In the genomic region with DNA sequence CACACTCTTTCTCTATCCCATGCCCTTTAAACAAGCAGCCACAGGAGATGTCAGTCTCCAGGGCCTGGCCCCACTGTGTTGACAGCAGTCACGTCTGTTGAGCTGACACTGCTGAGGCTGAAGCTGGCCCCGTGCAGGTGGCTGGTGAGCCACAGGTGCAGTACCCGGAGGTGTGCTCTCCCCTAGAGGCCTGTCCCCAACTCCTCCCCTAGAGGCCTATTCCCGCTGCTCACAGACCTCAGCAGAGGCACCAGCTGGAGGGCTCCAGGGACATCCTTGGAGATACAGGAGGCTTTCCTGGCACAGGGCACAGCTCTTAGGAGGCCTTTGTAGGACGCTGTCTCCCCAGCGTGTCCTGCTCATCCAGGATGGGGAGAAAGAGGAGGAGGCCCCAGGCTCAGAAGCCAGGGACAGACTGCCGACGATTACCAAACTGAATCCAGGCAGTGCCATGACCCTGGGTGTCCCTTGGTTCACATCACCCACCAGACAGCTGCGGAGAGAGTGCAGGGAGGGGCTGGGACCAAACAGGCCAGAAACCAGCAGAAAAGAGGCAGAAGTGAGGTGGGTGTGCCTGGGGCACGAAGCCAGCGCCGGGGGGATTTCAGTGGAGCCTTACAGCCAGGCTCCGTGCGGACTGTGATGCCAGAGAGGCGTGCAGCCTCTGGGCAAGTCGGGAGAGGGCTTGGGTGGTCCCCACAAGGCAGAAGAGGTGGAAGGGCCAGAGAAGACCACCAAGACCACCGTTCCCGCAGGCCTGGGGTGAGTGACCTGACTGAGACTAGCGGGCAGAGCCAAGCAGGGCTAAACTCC, we compare ENCODE assay signal across 14 cellular contexts. TPM values are rescaled to one million over a fixed set of nuclear protein-coding genes. Genes with fewer than 3 reads are reported as not detected.
DNase-seq lines count a peak whose midpoint lies in the region; ATAC-seq, FAIRE-seq and TF ChIP-seq lines count a peak whose summit lies in the region.
"Had no signal": no experiment of that assay in that cellular context is flagged by ENCODE, and none has a peak within 500 bp of the region (broad histone marks: within the 10 kb centered on the region; RNA-seq: fewer than 3 reads in every experiment).

No MANE protein-coding gene starts in this region.

- no peaks in the 10 kb centered on the region for H3K79me2 ChIP-seq in SU-DHL-6 (ENCODE audit: insufficient read depth, low read length)

- no peaks in the 10 kb centered on the region for H3K27me3 Mint-ChIP-seq in T-helper 17 cell
- H3K27me3 Mint-ChIP-seq: IgD-negative memory B cell had no signal

- TF ChIP-seq CTCF in SU-DHL-6 (IDR thresholded peaks at IDR 0.05; ENCODE audit: insufficient read depth, low read length, poor library complexity, severe bottlenecking) (no peak), kidney (IDR thresholded peaks at IDR 0.05; ENCODE audit: borderline replicate concordance, extremely low read depth, insufficient read depth) (no peak), tibial artery (IDR thresholded peaks at IDR 0.05) (no peak)

- H3K4me1 ChIP-seq in kidney (ENCODE audit: control insufficient read depth in 1 of 2, insufficient read depth in 1 of 2, low read depth in 1 of 2, low read length in 2 of 2) (peaks cover 10 to 20% of the 10 kb centered on the region in 2 donors), tibial artery (peaks cover 6 to 56% (median 49%) of the 10 kb centered on the region in 4 donors)

- no peak for ATAC-seq in GM21526 (IDR thresholded peaks at IDR 0.05; ENCODE audit: low FRiP score, unreplicated experiment)
- ATAC-seq in T-helper 17 cell, result no peak

- no peak overlapping the region for H3K4me3 Mint-ChIP-seq in T-helper 17 cell

- peaks cover 6% of the 10 kb centered on the region for H3K4me1 Mint-ChIP-seq in T-helper 17 cell

- H3K27ac ChIP-seq in SU-DHL-6 (ENCODE audit: low read depth, low read length) (peak overlapping the region; percentile 37), kidney (ENCODE audit: low read depth in 2 of 2, low read length in 2 of 2) (peak overlapping the region in 1 of 2 donors; percentile 10), tibial artery (peak overlapping the region; percentile 89 to 93)
- H3K27ac ChIP-seq: ovary had no signal

- H3K9me3 ChIP-seq in SU-DHL-6 (ENCODE audit: insufficient read depth, low read length), result no peaks in the 10 kb centered on the region
- H3K9me3 ChIP-seq in kidney (ENCODE audit: control insufficient read depth in 1 of 2, low read length in 2 of 2), result no peaks in the 10 kb centered on the region
- no peaks in the 10 kb centered on the region for H3K9me3 ChIP-seq in tibial artery
- no peaks in the 10 kb centered on the region for H3K9me3 ChIP-seq in T-helper 17 cell (ENCODE audit: control insufficient read depth, low read length, poor library complexity, severe bottlenecking)
- H3K9me3 ChIP-seq: ovary, stomach had no signal

- no peaks in the 10 kb centered on the region for H3F3A ChIP-seq in SU-DHL-6 (ENCODE audit: insufficient read depth)

- H3K9ac ChIP-seq in SU-DHL-6 (ENCODE audit: low read length) (no peak overlapping the region), kidney (ENCODE audit: low read length in 2 of 2) (no peak overlapping the region)

- no peaks in the 10 kb centered on the region for H3K36me3 ChIP-seq in SU-DHL-6 (ENCODE audit: low read length)
- peaks cover 0 to 5% of the 10 kb centered on the region in 2 donors for H3K36me3 ChIP-seq in kidney (ENCODE audit: control insufficient read depth in 1 of 2, insufficient read depth in 2 of 2, low read length in 2 of 2)
- H3K36me3 ChIP-seq in tibial artery, result peaks cover 0 to 16% (median 0%) of the 10 kb centered on the region in 3 donors
- H3K36me3 ChIP-seq: ovary had no signal

- no peaks in the 10 kb centered on the region for H4K20me1 ChIP-seq in SU-DHL-6 (ENCODE audit: low read depth, low read length)

- H3K27ac Mint-ChIP-seq in T-helper 17 cell, result no peak overlapping the region

- no peak overlapping the region for H3K4me3 ChIP-seq in SU-DHL-6 (ENCODE audit: insufficient read depth, low read length, poor library complexity, severe bottlenecking)
- no peak overlapping the region for H3K4me3 ChIP-seq in kidney (ENCODE audit: low read length in 2 of 2)
- peak overlapping the region; percentile 34 to 35 for H3K4me3 ChIP-seq in tibial artery
- H3K4me3 ChIP-seq: stomach had no signal

- H3K27me3 ChIP-seq in SU-DHL-6 (ENCODE audit: low read length) (no peaks in the 10 kb centered on the region), tibial artery (no peaks in the 10 kb centered on the region)
- H3K27me3 ChIP-seq: ovary, stomach had no signal

- H3K9me2 ChIP-seq in SU-DHL-6 (replicated peaks; ENCODE audit: insufficient read depth, low read length), result no peaks in the 10 kb centered on the region

- FAIRE-seq in kidney (lab: Jason Lieb, UNC), result no peak

- no peak overlapping the region for H3K4me2 ChIP-seq in SU-DHL-6 (ENCODE audit: low read depth, low read length, poor library complexity, severe bottlenecking)

- H3K36me3 Mint-ChIP-seq in T-helper 17 cell (ENCODE audit: low read depth), result no peaks in the 10 kb centered on the region

- peak; percentile 6 for DNase-seq in NCI-H146 (lab: John Stamatoyannopoulos, UW)
- no peak for DNase-seq in NCI-H146 treated with DMSO at 0.1 percent for 48 hours (lab: John Stamatoyannopoulos, UW; ENCODE audit: unreplicated experiment)
- DNase-seq in kidney, result peak; percentile 57
- DNase-seq in tibial artery, result no peak
- DNase-seq in LoVo (ENCODE audit: low spot score), result no peak
- DNase-seq in T-helper 17 cell, result no peak
- DNase-seq: activated CD4-positive, alpha-beta T cell treated with anti-CD3 and anti-CD28 coated beads for 4 hours; activated effector memory CD4-positive, alpha-beta T cell treated with anti-CD3 and anti-CD28 coated beads, Interleukin-2, amount 50 U/mL, for 16 hours; stimulated activated CD4-positive, alpha-beta T cell treated with anti-CD3 and anti-CD28 coated beads, Interleukin-4, amount 100 ng/mL, for 1 hour had no signal

- no peak overlapping the region for H2AFZ ChIP-seq in SU-DHL-6 (ENCODE audit: low read depth, low read length, severe bottlenecking)

- intact Hi-C loops in kidney (cut with DNase I) (no loop called here), tibial artery (cut with DNase I; ENCODE audit: low total_unique reads) (loop anchor here (5.0 kb wide), 1 partner anchor 56 kb away; a partner anchor contains a TSS)

RNA-seq across cellular contexts. Expression of a gene that starts 18.5 kb away (rescaled TPM):
- total RNA-seq in kidney, result 55.0 TPM
- polyA plus RNA-seq in kidney (ENCODE audit: insufficient read depth, low read depth, low replicate concordance), result 22.5 TPM
- total RNA-seq in T-helper 17 cell, result 10 to 100 TPM; 13.2 to 14.8 TPM

RNA-seq across cellular contexts. Expression of a gene that starts 54.5 kb away (rescaled TPM):
- total RNA-seq in kidney, result 27.8 TPM
- polyA plus RNA-seq in kidney (ENCODE audit: insufficient read depth, low read depth, low replicate concordance), result 6.1 TPM
- total RNA-seq in T-helper 17 cell, result 1 to 10 TPM; 6.7 to 9.0 TPM

RNA-seq across cellular contexts. Expression of a gene that starts 58.0 kb away (rescaled TPM):
- total RNA-seq in kidney, result 23.7 TPM
- polyA plus RNA-seq in kidney (ENCODE audit: insufficient read depth, low read depth, low replicate concordance), result 18.7 TPM
- 10 to 100 TPM; 19.5 to 20.5 TPM for total RNA-seq in T-helper 17 cell

Comparison
In these comparisons a context has a peak if more than half of its experiments do, and no peak if none do; other contexts are left out.
1. DNase-seq: peak in NCI-H146 (single experiment) and kidney (single experiment); none in NCI-H146 treated with DMSO at 0.1 percent for 48 hours (single experiment), tibial artery (0 of 2), LoVo (single experiment) and T-helper 17 cell (0 of 3).
2. H3K4me3 ChIP-seq: peak in tibial artery (2 of 2); none in SU-DHL-6 (single experiment) and kidney (0 of 2).